ENCODE assay signal across 8 cellular contexts in the genomic region with DNA sequence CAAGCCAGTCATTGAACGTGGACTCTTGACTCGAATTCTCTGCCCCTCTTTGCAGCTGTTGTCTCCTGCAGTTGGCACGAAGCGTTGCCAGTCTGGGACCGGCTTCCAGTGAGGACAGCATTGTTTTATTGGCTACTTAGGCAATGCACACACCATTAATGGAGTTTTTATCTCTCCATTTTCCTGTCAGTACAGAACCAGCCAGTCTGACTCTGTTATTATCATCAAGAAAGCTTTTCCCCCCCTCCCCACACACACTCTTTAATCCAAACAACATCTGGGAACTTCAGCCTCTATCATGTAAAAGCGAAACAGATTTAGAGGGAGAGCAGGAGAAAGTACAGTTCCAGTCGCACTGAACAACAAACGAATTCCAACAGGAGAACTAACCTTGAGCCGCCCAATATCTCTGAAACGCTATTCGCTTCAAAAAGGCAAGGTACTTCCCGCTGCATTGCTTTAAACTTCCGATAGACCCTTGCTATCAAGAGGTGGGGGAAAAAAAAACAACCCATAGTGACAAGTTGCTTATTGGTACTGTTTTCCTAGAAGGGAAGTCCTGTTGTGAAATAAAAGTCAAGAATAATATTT. TPM values are rescaled to one million over a fixed set of nuclear protein-coding genes. Genes with fewer than 3 reads are reported as not detected.
A peak's percentile ranks its signal among the peaks of the same experiment; 100 is the strongest.
DNase-seq lines count a peak whose midpoint lies in the region; ATAC-seq lines count a peak whose summit lies in the region.

No MANE protein-coding gene starts in this region.

- H3K27me3 Mint-ChIP-seq in activated naive CD4-positive, alpha-beta T cell treated with anti-CD3 and anti-CD28 coated beads, Interleukin-2, amount 10 ng/mL, durations not matched to agents 7 days and 5 days: no peaks in the 10 kb centered on the region
- H3K27me3 Mint-ChIP-seq in activated T-helper 17 cell treated with anti-CD3 and anti-CD28 coated beads, Interleukin-2, amount 50 U/mL, for 72 hours: no peaks in the 10 kb centered on the region
- no peaks in the 10 kb centered on the region for H3K27me3 Mint-ChIP-seq in stimulated activated naive B cell treated with anti-CD40 and anti-IgM and Interleukin-4, amounts not matched to agents 10 μg/mL and 1 μg/mL and 100 μg/mL, for 72 hours
- H3K27me3 Mint-ChIP-seq in CD4-positive, alpha-beta memory T cell: no peaks in the 10 kb centered on the region

- H3K27ac Mint-ChIP-seq in activated naive CD4-positive, alpha-beta T cell treated with anti-CD3 and anti-CD28 coated beads, Interleukin-2, amount 10 ng/mL, durations not matched to agents 7 days and 5 days: peak overlapping the region; percentile 58
- peak overlapping the region in 1 of 2 donors; percentile 57 for H3K27ac Mint-ChIP-seq in activated naive CD4-positive, alpha-beta T cell treated with anti-CD3 and anti-CD28 coated beads, Interleukin-2, amount 50 U/mL, for 72 hours
- H3K27ac Mint-ChIP-seq in activated T-helper 17 cell treated with anti-CD3 and anti-CD28 coated beads, Interleukin-2, amount 50 U/mL, for 72 hours: peak overlapping the region; percentile 70
- H3K27ac Mint-ChIP-seq in stimulated activated naive B cell treated with anti-CD40 and anti-IgM and Interleukin-4, amounts not matched to agents 10 μg/mL and 1 μg/mL and 100 μg/mL, for 72 hours: peak overlapping the region; percentile 85
- H3K27ac Mint-ChIP-seq in CD4-positive, alpha-beta memory T cell: peak overlapping the region in 1 of 7 donors; percentile 41

- peaks cover 40% of the 10 kb centered on the region for H3K4me1 Mint-ChIP-seq in activated naive CD4-positive, alpha-beta T cell treated with anti-CD3 and anti-CD28 coated beads, Interleukin-2, amount 10 ng/mL, durations not matched to agents 7 days and 5 days
- H3K4me1 Mint-ChIP-seq in activated T-helper 17 cell treated with anti-CD3 and anti-CD28 coated beads, Interleukin-2, amount 50 U/mL, for 72 hours: peaks cover 22% of the 10 kb centered on the region
- peaks cover 15 to 48% of the 10 kb centered on the region in 2 donors for H3K4me1 Mint-ChIP-seq in stimulated activated naive B cell treated with anti-CD40 and anti-IgM and Interleukin-4, amounts not matched to agents 10 μg/mL and 1 μg/mL and 100 μg/mL, for 72 hours
- peaks cover 36 to 59% (median 47%) of the 10 kb centered on the region in 4 donors for H3K4me1 Mint-ChIP-seq in CD4-positive, alpha-beta memory T cell

- H3K4me3 ChIP-seq in CD4-positive, alpha-beta memory T cell (ENCODE audit: low read length in 2 of 2): no peak overlapping the region

- peaks cover 18% of the 10 kb centered on the region for H3K4me1 ChIP-seq in CD4-positive, alpha-beta memory T cell (ENCODE audit: insufficient read depth, low read length)

- H3K36me3 ChIP-seq in CD4-positive, alpha-beta memory T cell (ENCODE audit: insufficient read depth, low read length): peaks cover 4% of the 10 kb centered on the region

- H3K9me3 ChIP-seq in CD4-positive, alpha-beta memory T cell (ENCODE audit: control insufficient read depth in 1 of 2, low read length in 2 of 2): no peaks in the 10 kb centered on the region

- H3K4me3 Mint-ChIP-seq in activated naive CD4-positive, alpha-beta T cell treated with anti-CD3 and anti-CD28 coated beads, Interleukin-2, amount 10 ng/mL, durations not matched to agents 7 days and 5 days: no peak overlapping the region
- H3K4me3 Mint-ChIP-seq in activated T-helper 17 cell treated with anti-CD3 and anti-CD28 coated beads, Interleukin-2, amount 50 U/mL, for 72 hours: no peak overlapping the region
- peak overlapping the region; percentile 14 to 32 for H3K4me3 Mint-ChIP-seq in stimulated activated naive B cell treated with anti-CD40 and anti-IgM and Interleukin-4, amounts not matched to agents 10 μg/mL and 1 μg/mL and 100 μg/mL, for 72 hours
- H3K4me3 Mint-ChIP-seq in CD4-positive, alpha-beta memory T cell: peak overlapping the region in 1 of 8 donors; percentile 29

- intact Hi-C loops in CD4-positive, alpha-beta memory T cell (cut with micrococcal nuclease): no loop called here

- CTCF ChIA-PET in activated naive CD4-positive, alpha-beta T cell treated with anti-CD3 and anti-CD28 coated beads, Interleukin-2, amount 10 ng/mL, durations not matched to agents 7 days and 5 days (lab: Charles Lee): interaction anchor here (1.7 to 1.8 kb wide), 2 partner anchors 11 to 38 kb away, joined by 4 to 6 read pairs; partner anchors contain the start of gene ACVR1
- CTCF ChIA-PET in CD4-positive, alpha-beta memory T cell (lab: Charles Lee; ENCODE audit: partially characterized antibody): no interaction called here

- H3K36me3 Mint-ChIP-seq in activated naive CD4-positive, alpha-beta T cell treated with anti-CD3 and anti-CD28 coated beads, Interleukin-2, amount 10 ng/mL, durations not matched to agents 7 days and 5 days: peaks cover 59% of the 10 kb centered on the region
- H3K36me3 Mint-ChIP-seq in activated naive CD4-positive, alpha-beta T cell treated with anti-CD3 and anti-CD28 coated beads, Interleukin-2, amount 50 U/mL, for 72 hours: peaks cover 8 to 37% of the 10 kb centered on the region in 2 donors
- peaks cover 32% of the 10 kb centered on the region for H3K36me3 Mint-ChIP-seq in activated T-helper 17 cell treated with anti-CD3 and anti-CD28 coated beads, Interleukin-2, amount 50 U/mL, for 72 hours (ENCODE audit: low read depth)
- H3K36me3 Mint-ChIP-seq in stimulated activated naive B cell treated with anti-CD40 and anti-IgM and Interleukin-4, amounts not matched to agents 10 μg/mL and 1 μg/mL and 100 μg/mL, for 72 hours: peaks cover 21 to 25% of the 10 kb centered on the region in 2 donors
- peaks cover 18 to 37% of the 10 kb centered on the region in 2 donors for H3K36me3 Mint-ChIP-seq in CD4-positive, alpha-beta memory T cell

- no peak for ATAC-seq in activated naive CD4-positive, alpha-beta T cell treated with anti-CD3 and anti-CD28 coated beads, Interleukin-2, amount 50 U/mL, for 72 hours
- no peak for ATAC-seq in activated T-helper 17 cell treated with anti-CD3 and anti-CD28 coated beads, Interleukin-2, amount 50 U/mL, for 72 hours (replicated peaks)
- ATAC-seq in stimulated activated naive B cell treated with anti-CD40 and anti-IgM and Interleukin-4, amounts not matched to agents 10 μg/mL and 1 μg/mL and 100 μg/mL, for 72 hours (replicated peaks): no peak
- ATAC-seq in HG03565 (IDR thresholded peaks at IDR 0.05; ENCODE audit: unreplicated experiment): no peak
- no peak for ATAC-seq in GM19455 (IDR thresholded peaks at IDR 0.05; ENCODE audit: unreplicated experiment)

- no peak overlapping the region for H3K27ac ChIP-seq in CD4-positive, alpha-beta memory T cell (ENCODE audit: low read depth, low read length)

- no peaks in the 10 kb centered on the region for H3K9me3 Mint-ChIP-seq in activated naive CD4-positive, alpha-beta T cell treated with anti-CD3 and anti-CD28 coated beads, Interleukin-2, amount 10 ng/mL, durations not matched to agents 7 days and 5 days
- H3K9me3 Mint-ChIP-seq in activated naive CD4-positive, alpha-beta T cell treated with anti-CD3 and anti-CD28 coated beads, Interleukin-2, amount 50 U/mL, for 72 hours: no peaks in the 10 kb centered on the region
- H3K9me3 Mint-ChIP-seq in activated T-helper 17 cell treated with anti-CD3 and anti-CD28 coated beads, Interleukin-2, amount 50 U/mL, for 72 hours: no peaks in the 10 kb centered on the region
- no peaks in the 10 kb centered on the region for H3K9me3 Mint-ChIP-seq in stimulated activated naive B cell treated with anti-CD40 and anti-IgM and Interleukin-4, amounts not matched to agents 10 μg/mL and 1 μg/mL and 100 μg/mL, for 72 hours
- no peaks in the 10 kb centered on the region for H3K9me3 Mint-ChIP-seq in CD4-positive, alpha-beta memory T cell

- POLR2A ChIA-PET in CD4-positive, alpha-beta memory T cell (lab: Charles Lee; ENCODE audit: partially characterized antibody): interaction anchor here (0.9 to 1.5 kb wide), 2 partner anchors 37 to 60 kb away, joined by 4 to 6 read pairs; no protein-coding TSS in a partner anchor

- no peaks in the 10 kb centered on the region for H3K27me3 ChIP-seq in CD4-positive, alpha-beta memory T cell (ENCODE audit: insufficient read depth, low read length)

- no peak for DNase-seq in activated naive CD4-positive, alpha-beta T cell treated with anti-CD3 and anti-CD28 coated beads, Interleukin-2, amount 10 ng/mL, durations not matched to agents 7 days and 5 days
- DNase-seq in activated naive CD4-positive, alpha-beta T cell treated with anti-CD3 and anti-CD28 coated beads, Interleukin-2, amount 50 U/mL, for 72 hours (ENCODE audit: low spot score in 2 of 2): no peak
- DNase-seq in hypothalamus (lab: John Stamatoyannopoulos, UW): peak in 26 of 51 donors; percentile 4 to 63 (median 25)
- no peak for DNase-seq in stimulated activated naive B cell treated with anti-CD40 and anti-IgM and Interleukin-4, amounts not matched to agents 10 μg/mL and 1 μg/mL and 100 μg/mL, for 72 hours
- DNase-seq in CD4-positive, alpha-beta memory T cell: no peak

RNA-seq across cellular contexts. Expression of gene ACVR1, which starts 38.2 kb away (rescaled TPM):
- 10 to 100 TPM; 16.0 to 27.0 TPM for total RNA-seq in activated naive CD4-positive, alpha-beta T cell treated with anti-CD3 and anti-CD28 coated beads, Interleukin-2, amount 50 U/mL, for 72 hours
- 10 to 100 TPM; 22.7 to 27.5 TPM for total RNA-seq in activated T-helper 17 cell treated with anti-CD3 and anti-CD28 coated beads, Interleukin-2, amount 50 U/mL, for 72 hours
- 10 to 100 TPM; 26.9 to 31.9 TPM for total RNA-seq in CD4-positive, alpha-beta memory T cell
- 10 to 100 TPM; 16.1 to 23.3 TPM for polyA plus RNA-seq in CD4-positive, alpha-beta memory T cell

Comparison
In these comparisons a context has a peak if more than half of its experiments do, and no peak if none do; other contexts are left out.
1. DNase-seq: peak in hypothalamus (26 of 51); none in activated naive CD4-positive, alpha-beta T cell treated with anti-CD3 and anti-CD28 coated beads, Interleukin-2, amount 10 ng/mL, durations not matched to agents 7 days and 5 days (single experiment), activated naive CD4-positive, alpha-beta T cell treated with anti-CD3 and anti-CD28 coated beads, Interleukin-2, amount 50 U/mL, for 72 hours (0 of 2), stimulated activated naive B cell treated with anti-CD40 and anti-IgM and Interleukin-4, amounts not matched to agents 10 μg/mL and 1 μg/mL and 100 μg/mL, for 72 hours (single experiment) and CD4-positive, alpha-beta memory T cell (0 of 5).
2. H3K4me3 Mint-ChIP-seq: peak in stimulated activated naive B cell treated with anti-CD40 and anti-IgM and Interleukin-4, amounts not matched to agents 10 μg/mL and 1 μg/mL and 100 μg/mL, for 72 hours (2 of 2); none in activated naive CD4-positive, alpha-beta T cell treated with anti-CD3 and anti-CD28 coated beads, Interleukin-2, amount 10 ng/mL, durations not matched to agents 7 days and 5 days (single experiment) and activated T-helper 17 cell treated with anti-CD3 and anti-CD28 coated beads, Interleukin-2, amount 50 U/mL, for 72 hours (single experiment).